12 cellular contexts compared by ENCODE assay signal in the genomic region with DNA sequence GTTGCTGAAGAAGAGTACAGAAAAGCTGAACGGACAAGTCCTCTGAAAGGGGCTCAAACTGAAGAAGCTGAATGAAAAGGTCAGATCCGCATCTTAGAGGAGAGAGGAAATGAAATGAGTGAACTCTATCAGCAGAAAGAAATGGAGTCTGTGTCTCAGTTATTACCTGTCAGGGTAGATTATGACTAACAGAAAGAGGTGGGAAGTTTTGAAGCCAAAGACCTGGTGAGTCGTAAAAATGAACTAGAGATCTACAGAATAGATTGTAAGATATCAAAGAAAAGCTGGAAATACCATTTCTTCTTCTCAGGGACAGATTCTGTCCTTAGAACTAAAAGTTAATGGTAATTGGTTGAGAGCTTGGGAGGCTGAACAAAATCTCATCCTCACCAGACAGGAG. TPM values are rescaled to one million over a fixed set of nuclear protein-coding genes. Genes with fewer than 3 reads are reported as not detected.
"Had no signal": no experiment of that assay in that cellular context is flagged by ENCODE, and none has a peak within 500 bp of the region (broad histone marks: within the 10 kb centered on the region; RNA-seq: fewer than 3 reads in every experiment).

No MANE protein-coding gene starts in this region.

- H3K27ac Mint-ChIP-seq: GM23338, H9, HFFc6 had no signal

- H3K9ac ChIP-seq: GM23248 had no signal

- H3K9me3 Mint-ChIP-seq: GM23338, H9, HFFc6 had no signal

- DNase-seq: GM23248, GOT3, H7, H9, HCEC 1CT, HFFc6 had no signal

- H3K27ac ChIP-seq: GM23248 had no signal

- H3K4me3 ChIP-seq: GM23248, GM23338, HAP-1 had no signal

- H3K4me3 Mint-ChIP-seq: GM23338, H9, HFFc6 had no signal

- FAIRE-seq: H1, H54 had no signal

- H2AFZ ChIP-seq: GM23248, GM23338 had no signal

- H3K4me2 ChIP-seq: GM23338 had no signal

- H3K36me3 ChIP-seq: HAP-1 had no signal

- H3K9me3 ChIP-seq: HAP-1 had no signal

- H3K4me1 ChIP-seq: HAP-1 had no signal

- ATAC-seq: GM23338, HCT116 had no signal

RNA-seq across cellular contexts. Expression of a gene that starts 11.1 kb away (rescaled TPM):
- total RNA-seq: GM23248, GM23338, H1, H4, H7, H9, HFFc6 had no signal
- polyA plus RNA-seq: GM23248, GM23338, H1 had no signal
